ENCODE assay signal across 22 cellular contexts in genomic region chr1:180425956-180426355, GRCh38.
DNase-seq lines count a peak whose midpoint lies in the region; ATAC-seq and TF ChIP-seq lines count a peak whose summit lies in the region.
"Had no signal": no experiment of that assay in that cellular context is flagged by ENCODE, and none has a peak within 500 bp of the region (broad histone marks: within the 10 kb centered on the region; RNA-seq: fewer than 3 reads in every experiment).

No MANE protein-coding gene starts in this region.

- DNase-seq in HEK293T (ENCODE audit: extremely low spot score): no peak
- peak; percentile 34 to 37 for DNase-seq in fibroblast of lung (ENCODE audit: low read depth in 2 of 2)
- DNase-seq in activated naive CD4-positive, alpha-beta T cell treated with anti-CD3 and anti-CD28 coated beads, Interleukin-2, amount 50 U/mL, for 16 hours: no peak
- DNase-seq in activated CD4-positive, alpha-beta T cell treated with anti-CD3 and anti-CD28 coated beads for 1 hour: no peak
- no peak for DNase-seq in NCI-H1417 treated with DMSO at 0.1 percent for 48 hours (lab: John Stamatoyannopoulos, UW)
- DNase-seq: ACHN; C1 segment of cervical spinal cord; Calu3; CD8-positive, alpha-beta memory T cell; DMS53; GDM1; HFFc6; IMR-90; MV-4-11; NCI-H1694 treated with DMSO at 0.1 percent for 48 hours; NCI-H2081 treated with DMSO at 0.1 percent for 48 hours; NK-92 treated with Interleukin-12 subunit alpha and Interleukin-12 subunit beta, amount 100 ng/mL, for 24 hours; SHP77 treated with DMSO at 0.1 percent for 48 hours; T-cell had no signal

- H3K27ac ChIP-seq in fibroblast of lung (ENCODE audit: insufficient read depth, low read length): no peak overlapping the region
- H3K27ac ChIP-seq: RWPE1 had no signal

- ATAC-seq in SK-N-SH treated with all-trans-retinoic acid at 6 μM for 48 hours (peak; percentile 68), HG02571 (IDR thresholded peaks at IDR 0.05; ENCODE audit: unreplicated experiment) (no peak)
- ATAC-seq: T-cell had no signal

- TF ChIP-seq CTCF in fibroblast of lung (conservative IDR thresholded peaks at IDR 0.05 in 1 of 2, IDR thresholded peaks at IDR 0.05 in 1 of 2; ENCODE audit: low read depth in 1 of 2, low read length in 2 of 2): no peak

- H3K27me3 ChIP-seq in fibroblast of lung (ENCODE audit: control insufficient read depth, insufficient read depth, low read length): no peaks in the 10 kb centered on the region

- no peaks in the 10 kb centered on the region for H3K36me3 ChIP-seq in fibroblast of lung (ENCODE audit: control insufficient read depth, insufficient read depth, low read length)

- H3K4me1 ChIP-seq in fibroblast of lung (ENCODE audit: control insufficient read depth, extremely low read depth, insufficient read depth, low read length): no peaks in the 10 kb centered on the region

- H3K4me3 ChIP-seq in fibroblast of lung (replicated peaks in 1 of 4; ENCODE audit: control extremely low read depth in 1 of 4, insufficient read depth in 1 of 4, low read depth in 3 of 4, low read length in 4 of 4): no peak overlapping the region

- no peak overlapping the region for H3K4me2 ChIP-seq in fibroblast of lung (ENCODE audit: extremely low read depth, insufficient read depth, low read length)

- POLR2A ChIA-PET in HEK293T (lab: Yijun Ruan, JAX): no interaction called here

- H3K9ac ChIP-seq in fibroblast of lung (ENCODE audit: insufficient read depth, low read length): no peak overlapping the region

- peaks cover 2% of the 10 kb centered on the region for H4K20me1 ChIP-seq in fibroblast of lung (ENCODE audit: control insufficient read depth, extremely low read depth, insufficient read depth, low read length)

- no peaks in the 10 kb centered on the region for H3K9me3 ChIP-seq in fibroblast of lung (ENCODE audit: control insufficient read depth, insufficient read depth, low read depth, low read length)

- no peaks in the 10 kb centered on the region for H3K79me2 ChIP-seq in fibroblast of lung (ENCODE audit: control insufficient read depth, insufficient read depth, low read length)

- CTCF ChIA-PET in HEK293T (lab: Yijun Ruan, JAX): no interaction called here

- no peak overlapping the region for H2AFZ ChIP-seq in fibroblast of lung (ENCODE audit: low read length)

TF ChIP-seq in HEK293T, 16 proteins besides CTCF, POLR2A, EP300 and RAD21:
- TF ChIP-seq SP1 (IDR thresholded peaks at IDR 0.05) (no peak), PKNOX1 (IDR thresholded peaks at IDR 0.05) (peak; percentile 32)
TF ChIP-seq in HEK293T: peak in this region for 1.

TF ChIP-seq in SK-N-SH treated with all-trans-retinoic acid at 6 μM for 48 hours, 23 proteins besides CTCF, POLR2A, EP300 and RAD21:
- TF ChIP-seq ZFP30 (CRISPR knock-in tag; IDR thresholded peaks at IDR 0.05): no peak
- no peak for TF ChIP-seq ESRRG (CRISPR knock-in tag; IDR thresholded peaks at IDR 0.05)
- TF ChIP-seq RARB (CRISPR knock-in tag; IDR thresholded peaks at IDR 0.05): no peak
- TF ChIP-seq, protein P1, sequence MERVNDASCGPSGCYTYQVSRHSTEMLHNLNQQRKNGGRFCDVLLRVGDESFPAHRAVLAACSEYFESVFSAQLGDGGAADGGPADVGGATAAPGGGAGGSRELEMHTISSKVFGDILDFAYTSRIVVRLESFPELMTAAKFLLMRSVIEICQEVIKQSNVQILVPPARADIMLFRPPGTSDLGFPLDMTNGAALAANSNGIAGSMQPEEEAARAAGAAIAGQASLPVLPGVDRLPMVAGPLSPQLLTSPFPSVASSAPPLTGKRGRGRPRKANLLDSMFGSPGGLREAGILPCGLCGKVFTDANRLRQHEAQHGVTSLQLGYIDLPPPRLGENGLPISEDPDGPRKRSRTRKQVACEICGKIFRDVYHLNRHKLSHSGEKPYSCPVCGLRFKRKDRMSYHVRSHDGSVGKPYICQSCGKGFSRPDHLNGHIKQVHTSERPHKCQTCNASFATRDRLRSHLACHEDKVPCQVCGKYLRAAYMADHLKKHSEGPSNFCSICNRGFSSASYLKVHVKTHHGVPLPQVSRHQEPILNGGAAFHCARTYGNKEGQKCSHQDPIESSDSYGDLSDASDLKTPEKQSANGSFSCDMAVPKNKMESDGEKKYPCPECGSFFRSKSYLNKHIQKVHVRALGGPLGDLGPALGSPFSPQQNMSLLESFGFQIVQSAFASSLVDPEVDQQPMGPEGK (CRISPR knock-in tag; IDR thresholded peaks at IDR 0.05; ENCODE audit: borderline replicate concordance): no peak
- peak; percentile 86 for TF ChIP-seq ZC3H10 (CRISPR knock-in tag; IDR thresholded peaks at IDR 0.05)
- no peak for TF ChIP-seq ZNF70 (CRISPR knock-in tag; IDR thresholded peaks at IDR 0.05)
- TF ChIP-seq BACH2 (CRISPR knock-in tag; IDR thresholded peaks at IDR 0.05; ENCODE audit: borderline replicate concordance): no peak
- TF ChIP-seq ZNF565 (CRISPR knock-in tag; conservative IDR thresholded peaks at IDR 0.05; ENCODE audit: low read depth): no peak
- no peak for TF ChIP-seq CSDC2 (CRISPR knock-in tag; IDR thresholded peaks at IDR 0.05)
- peak; percentile 56; the same call in 1 of the 2 replicates for TF ChIP-seq TSHZ2 (CRISPR knock-in tag; IDR thresholded peaks at IDR 0.05)
- no peak for TF ChIP-seq ISL1 (CRISPR knock-in tag; IDR thresholded peaks at IDR 0.05)
- peak; percentile 65 for TF ChIP-seq TOX (CRISPR knock-in tag; IDR thresholded peaks at IDR 0.05; ENCODE audit: borderline replicate concordance)
- no peak for TF ChIP-seq SNAI2 (CRISPR knock-in tag; IDR thresholded peaks at IDR 0.05)
- TF ChIP-seq, protein P2, sequence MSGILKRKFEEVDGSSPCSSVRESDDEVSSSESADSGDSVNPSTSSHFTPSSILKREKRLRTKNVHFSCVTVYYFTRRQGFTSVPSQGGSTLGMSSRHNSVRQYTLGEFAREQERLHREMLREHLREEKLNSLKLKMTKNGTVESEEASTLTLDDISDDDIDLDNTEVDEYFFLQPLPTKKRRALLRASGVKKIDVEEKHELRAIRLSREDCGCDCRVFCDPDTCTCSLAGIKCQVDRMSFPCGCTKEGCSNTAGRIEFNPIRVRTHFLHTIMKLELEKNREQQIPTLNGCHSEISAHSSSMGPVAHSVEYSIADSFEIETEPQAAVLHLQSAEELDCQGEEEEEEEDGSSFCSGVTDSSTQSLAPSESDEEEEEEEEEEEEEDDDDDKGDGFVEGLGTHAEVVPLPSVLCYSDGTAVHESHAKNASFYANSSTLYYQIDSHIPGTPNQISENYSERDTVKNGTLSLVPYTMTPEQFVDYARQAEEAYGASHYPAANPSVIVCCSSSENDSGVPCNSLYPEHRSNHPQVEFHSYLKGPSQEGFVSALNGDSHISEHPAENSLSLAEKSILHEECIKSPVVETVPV (CRISPR knock-in tag; IDR thresholded peaks at IDR 0.05): no peak
- TF ChIP-seq ARNTL (CRISPR knock-in tag; IDR thresholded peaks at IDR 0.05; ENCODE audit: borderline replicate concordance, low read depth): no peak

Comparison
In these comparisons a context has a peak if more than half of its experiments do, and no peak if none do; other contexts are left out.
1. DNase-seq: peak in fibroblast of lung (2 of 2); none in HEK293T (single experiment), activated naive CD4-positive, alpha-beta T cell treated with anti-CD3 and anti-CD28 coated beads, Interleukin-2, amount 50 U/mL, for 16 hours (single experiment), activated CD4-positive, alpha-beta T cell treated with anti-CD3 and anti-CD28 coated beads for 1 hour (single experiment) and NCI-H1417 treated with DMSO at 0.1 percent for 48 hours (single experiment).